Comparison of ENCODE assay signal across 24 cellular contexts in genomic region chr17:3715296-3715695, GRCh38. TPM values are rescaled to one million over a fixed set of nuclear protein-coding genes. Genes with fewer than 3 reads are reported as not detected.
"Had no signal": no experiment of that assay in that cellular context is flagged by ENCODE, and none has a peak within 500 bp of the region (broad histone marks: within the 10 kb centered on the region; RNA-seq: fewer than 3 reads in every experiment).

No MANE protein-coding gene starts in this region.

- H3K4me1 ChIP-seq: pancreas, thyroid gland had no signal

- FAIRE-seq: astrocyte, pancreas had no signal

- H3K4me3 ChIP-seq: esophagus squamous epithelium, gastrocnemius medialis, left ventricle myocardium inferior, pancreas, psoas muscle, right atrium auricular region, thyroid gland had no signal

- H3K9me3 ChIP-seq: esophagus squamous epithelium, gastrocnemius medialis, left ventricle myocardium inferior, neutrophil, pancreas, psoas muscle, right atrium auricular region, thyroid gland had no signal

- DNase-seq: activated CD4-positive, alpha-beta T cell treated with anti-CD3 and anti-CD28 coated beads, Interleukin-2, amount 50 U/mL, for 4 hours; activated CD8-positive, alpha-beta memory T cell treated with anti-CD3 and anti-CD28 coated beads for 24 hours; activated CD8-positive, alpha-beta memory T cell treated with anti-CD3 and anti-CD28 coated beads, Interleukin-2, amount 50 U/mL, for 4 hours; activated gamma-delta T cell; activated naive CD8-positive, alpha-beta T cell treated with anti-CD3 and anti-CD28 coated beads for 36 hours; activated T-cell treated with anti-CD3 and anti-CD28 coated beads, Interleukin-2, amount 50 U/mL, for 4 hours; cerebellar nuclear complex; cortex of kidney; endodermal cell; esophagus squamous epithelium; gastrocnemius medialis; hippocampal formation; left ventricle myocardium inferior; pancreas; psoas muscle; stimulated activated CD4-positive, alpha-beta T cell treated with anti-CD3 and anti-CD28 coated beads, Interleukin-4, amount 100 ng/mL, for 24 hours; substantia nigra; thyroid gland had no signal

- H3K4me1 Mint-ChIP-seq: endodermal cell, nephron had no signal

- H3K27ac Mint-ChIP-seq: activated naive CD8-positive, alpha-beta T cell treated with anti-CD3 and anti-CD28 coated beads for 36 hours; endodermal cell; nephron; stimulated activated naive CD8-positive, alpha-beta T cell treated with anti-CD3 and anti-CD28 coated beads, Interleukin-15, Interleukin-2, amounts not matched to agents 100 ng/mL and 50 ng/mL, for 24 hours had no signal

- H3K27ac ChIP-seq: esophagus squamous epithelium, gastrocnemius medialis, left ventricle myocardium inferior, neutrophil, pancreas, psoas muscle, right atrium auricular region, thyroid gland had no signal

- H3K27me3 ChIP-seq: esophagus squamous epithelium, gastrocnemius medialis, neutrophil, pancreas, right atrium auricular region, thyroid gland had no signal

- H3K4me3 Mint-ChIP-seq: activated naive CD8-positive, alpha-beta T cell treated with anti-CD3 and anti-CD28 coated beads for 36 hours; activated T-cell treated with anti-CD3 and anti-CD28 coated beads, Interleukin-2, amount 50 U/mL, for 4 hours; endodermal cell; nephron; stimulated activated naive CD8-positive, alpha-beta T cell treated with anti-CD3 and anti-CD28 coated beads, Interleukin-15, Interleukin-2, amounts not matched to agents 100 ng/mL and 50 ng/mL, for 24 hours had no signal

- H3K9me3 Mint-ChIP-seq: activated naive CD8-positive, alpha-beta T cell treated with anti-CD3 and anti-CD28 coated beads for 36 hours; activated T-cell treated with anti-CD3 and anti-CD28 coated beads, Interleukin-2, amount 50 U/mL, for 4 hours; endodermal cell; nephron; stimulated activated naive CD8-positive, alpha-beta T cell treated with anti-CD3 and anti-CD28 coated beads, Interleukin-15, Interleukin-2, amounts not matched to agents 100 ng/mL and 50 ng/mL, for 24 hours had no signal

- ATAC-seq: activated CD4-positive, CD25-positive, alpha-beta regulatory T cell treated with anti-CD3 and anti-CD28 coated beads, Interleukin-2, amount 50 U/mL, for 24 hours; activated T-cell treated with anti-CD3 and anti-CD28 coated beads, Interleukin-2, amount 50 U/mL, for 4 hours; gastrocnemius medialis; pancreas; psoas muscle had no signal

- H3K27me3 Mint-ChIP-seq: activated naive CD8-positive, alpha-beta T cell treated with anti-CD3 and anti-CD28 coated beads for 36 hours; stimulated activated naive CD8-positive, alpha-beta T cell treated with anti-CD3 and anti-CD28 coated beads, Interleukin-15, Interleukin-2, amounts not matched to agents 100 ng/mL and 50 ng/mL, for 24 hours had no signal

RNA-seq across cellular contexts. Expression of gene HASPIN, which starts 8.4 kb away (rescaled TPM):
- total RNA-seq: right atrium auricular region had no signal
- polyA plus RNA-seq: pancreas had no signal
